Comparison of ENCODE assay signal across 8 cellular contexts in the genomic region with DNA sequence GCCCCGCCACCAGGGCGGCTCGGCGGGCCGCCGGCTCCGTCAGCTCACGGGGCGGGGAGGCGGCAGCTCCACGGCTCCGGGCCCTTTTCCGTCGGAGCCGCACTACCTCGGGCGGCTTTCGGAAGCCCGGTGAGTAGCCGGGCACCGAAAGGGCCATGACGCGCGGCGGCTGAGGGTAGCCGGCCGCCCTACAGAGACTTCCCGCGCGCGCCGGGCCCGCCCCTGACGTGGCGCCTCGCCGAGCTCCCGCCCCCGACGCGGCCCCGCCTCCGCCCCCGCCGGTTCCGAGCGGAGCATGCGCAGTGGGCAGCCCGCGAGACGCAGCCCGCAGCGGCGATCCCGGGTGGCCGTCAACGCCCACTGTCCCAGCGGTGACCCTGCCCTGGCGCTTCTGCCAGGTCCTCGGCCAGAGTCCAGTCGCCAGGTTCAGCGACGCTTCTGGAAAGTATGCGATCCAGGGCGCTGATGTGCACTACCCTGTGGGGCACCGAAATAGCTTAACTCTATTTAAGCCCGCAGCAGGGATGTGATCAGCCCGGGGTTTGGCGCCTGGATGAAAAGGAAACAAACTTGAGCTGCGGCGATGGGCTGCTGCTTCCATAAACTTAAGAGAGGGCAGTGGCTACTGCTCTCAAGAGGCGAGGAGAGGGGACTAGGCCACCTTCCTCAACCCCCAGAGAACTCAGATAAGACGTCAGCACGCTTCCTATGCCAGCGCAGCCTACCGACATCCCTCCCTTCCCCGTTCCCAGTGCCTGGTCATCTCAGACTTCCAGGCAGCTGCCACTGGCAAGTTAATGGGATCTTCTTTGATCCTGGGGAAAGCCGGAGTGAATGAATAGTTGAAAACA.
DNase-seq lines count a peak whose midpoint lies in the region; ATAC-seq and TF ChIP-seq lines count a peak whose summit lies in the region.

A gene with protein sequence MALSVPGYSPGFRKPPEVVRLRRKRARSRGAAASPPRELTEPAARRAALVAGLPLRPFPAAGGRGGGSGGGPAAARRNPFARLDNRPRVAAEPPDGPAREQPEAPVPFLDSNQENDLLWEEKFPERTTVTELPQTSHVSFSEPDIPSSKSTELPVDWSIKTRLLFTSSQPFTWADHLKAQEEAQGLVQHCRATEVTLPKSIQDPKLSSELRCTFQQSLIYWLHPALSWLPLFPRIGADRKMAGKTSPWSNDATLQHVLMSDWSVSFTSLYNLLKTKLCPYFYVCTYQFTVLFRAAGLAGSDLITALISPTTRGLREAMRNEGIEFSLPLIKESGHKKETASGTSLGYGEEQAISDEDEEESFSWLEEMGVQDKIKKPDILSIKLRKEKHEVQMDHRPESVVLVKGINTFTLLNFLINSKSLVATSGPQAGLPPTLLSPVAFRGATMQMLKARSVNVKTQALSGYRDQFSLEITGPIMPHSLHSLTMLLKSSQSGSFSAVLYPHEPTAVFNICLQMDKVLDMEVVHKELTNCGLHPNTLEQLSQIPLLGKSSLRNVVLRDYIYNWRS (minus strand): TSS at position 200 of the 851 bp plus-strand sequence. CDS start 43 bp downstream, at position 157.

- H3K36me3 Mint-ChIP-seq in central memory CD8-positive, alpha-beta T cell (ENCODE audit: insufficient read depth): peaks cover 6% of the 10 kb centered on the region

- in situ Hi-C loops in GM18951 (cut with MboI; ENCODE audit: low sequenced_read_pairs, unreplicated experiment): no loop called here

- H3K4me3 ChIP-seq in AG10803 (ENCODE audit: low read length): peak within 1 kb of the TSS; percentile 88

- no peak for TF ChIP-seq CTCF in AG10803 (conservative IDR thresholded peaks at IDR 0.05; ENCODE audit: low read length)

- H3K4me1 Mint-ChIP-seq in central memory CD8-positive, alpha-beta T cell: peaks cover 7% of the 10 kb centered on the region

- peak; percentile 84 for TF ChIP-seq POLR2A in GM18951 (IDR thresholded peaks at IDR 0.05; ENCODE audit: extremely low read depth, insufficient read depth, insufficient read length)

- H3K9me3 Mint-ChIP-seq in central memory CD8-positive, alpha-beta T cell: no peaks in the 10 kb centered on the region

- peak; percentile 90 for ATAC-seq in HG03175 (IDR thresholded peaks at IDR 0.05; ENCODE audit: unreplicated experiment)
- peak; percentile 94 to 95 for ATAC-seq in activated CD4-positive, CD25-positive, alpha-beta regulatory T cell treated with anti-CD3 and anti-CD28 coated beads, Interleukin-2, amount 50 U/mL, for 24 hours
- ATAC-seq in central memory CD8-positive, alpha-beta T cell (replicated peaks; ENCODE audit: extremely low read depth, poor library complexity, severe bottlenecking): peak; percentile 90

- DNase-seq in AG10803 (ENCODE audit: low read depth) (peak; percentile 70), NCI-H345 treated with DMSO at 0.1 percent for 48 hours (lab: John Stamatoyannopoulos, UW; ENCODE audit: unreplicated experiment) (peak; percentile 86), islet precursor cell (peak; percentile 94)
- DNase-seq in central memory CD8-positive, alpha-beta T cell (ENCODE audit: low spot score in 2 of 2): peak; percentile 74 to 84
- DNase-seq in stimulated activated CD4-positive, alpha-beta T cell treated with anti-CD3 and anti-CD28 coated beads, Interleukin-12 subunit alpha, Interleukin-12 subunit beta, amount 100 ng/mL, for 48 hours (ENCODE audit: low read depth in 2 of 3, low spot score in 1 of 3): peak; percentile 68 to 88 (median 79)

- H3K27me3 Mint-ChIP-seq in central memory CD8-positive, alpha-beta T cell: no peaks in the 10 kb centered on the region

- H3K4me3 Mint-ChIP-seq in central memory CD8-positive, alpha-beta T cell: peak within 1 kb of the TSS; percentile 85

- peak within 1 kb of the TSS; percentile 83 for H3K27ac Mint-ChIP-seq in central memory CD8-positive, alpha-beta T cell (ENCODE audit: low read depth)

Comparison
In these comparisons a context has a peak if more than half of its experiments do, and no peak if none do; other contexts are left out.
1. Peak in every context shown above with its lines: DNase-seq, ATAC-seq and H3K4me3 ChIP-seq.